In the genomic region with DNA sequence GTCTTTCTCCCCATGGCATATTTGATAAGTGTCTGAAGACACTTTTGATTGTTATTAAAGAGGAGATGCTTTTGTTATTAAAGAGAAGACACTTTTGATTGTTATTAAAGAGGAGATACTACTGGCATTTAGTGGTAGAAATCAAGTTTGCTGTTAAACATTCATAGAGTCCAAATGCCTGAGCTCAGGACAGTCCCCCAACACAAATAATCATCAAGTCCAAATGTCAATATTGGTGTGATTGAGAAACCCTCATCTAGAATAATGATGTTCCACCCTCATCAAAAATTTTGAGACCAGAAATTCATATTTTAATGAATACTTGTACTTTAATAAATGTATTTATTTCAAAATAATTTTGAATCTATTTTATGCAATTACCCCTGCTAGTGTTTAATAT, we compare ENCODE assay signal across 5 cellular contexts.
"Had no signal": no experiment of that assay in that cellular context is flagged by ENCODE, and none has a peak within 500 bp of the region (broad histone marks: within the 10 kb centered on the region; RNA-seq: fewer than 3 reads in every experiment).

No MANE protein-coding gene starts in this region.

- H3K27ac ChIP-seq: HL-60 had no signal

- ATAC-seq: K562 had no signal

- DNase-seq: IMR-90, KBM-7 had no signal

- H3K4me3 ChIP-seq: K562 had no signal

- FAIRE-seq: HTR-8/SVneo, K562 had no signal
